In genomic region chr22:46457502-46458488, GRCh38 we compare ENCODE assay signal across 16 cellular contexts.
DNase-seq lines count a peak whose midpoint lies in the region; FAIRE-seq and TF ChIP-seq lines count a peak whose summit lies in the region.
"Had no signal": no experiment of that assay in that cellular context is flagged by ENCODE, and none has a peak within 500 bp of the region (broad histone marks: within the 10 kb centered on the region; RNA-seq: fewer than 3 reads in every experiment).

No MANE protein-coding gene starts in this region.

- no peak for TF ChIP-seq CTCF in RWPE1 (conservative IDR thresholded peaks at IDR 0.05; ENCODE audit: low read depth)
- no peak for TF ChIP-seq CTCF in fibroblast of pulmonary artery (IDR thresholded peaks at IDR 0.05; ENCODE audit: low read length, missing control alignments)
- TF ChIP-seq CTCF in D721Med (IDR thresholded peaks at IDR 0.05; ENCODE audit: insufficient read depth, missing control alignments), result no peak

- DNase-seq in ELR (ENCODE audit: low read depth) (peak; percentile 93), RWPE1 (ENCODE audit: low spot score) (no peak), fibroblast of pulmonary artery (ENCODE audit: low read depth) (peak; percentile 11), trophoblast cell (peak; percentile 97 to 98), H4 (ENCODE audit: low spot score) (no peak), D721Med (ENCODE audit: insufficient read length, low spot score) (no peak), NCI-H1092 treated with DMSO at 0.1 percent for 48 hours (lab: John Stamatoyannopoulos, UW) (no peak)
- DNase-seq in activated CD4-positive, alpha-beta T cell treated with anti-CD3 and anti-CD28 coated beads for 1 hour, result no peak
- DNase-seq: activated CD8-positive, alpha-beta T cell treated with anti-CD3 and anti-CD28 coated beads, Interleukin-2, amount 10 ng/mL, durations not matched to agents 7 days and 5 days; COR-L47; left ventricle myocardium inferior; NCI-H1930; stimulated activated CD4-positive, alpha-beta T cell treated with anti-CD3 and anti-CD28 coated beads, Interleukin-1b, Interleukin-23, amount 100 ng/mL, for 48 hours had no signal

- peaks cover 42 to 51% of the 10 kb centered on the region in 2 experiments for H3K4me1 ChIP-seq in trophoblast cell (ENCODE audit: control insufficient read depth in 1 of 2, insufficient read depth in 2 of 2, low read length in 2 of 2)

- no peak overlapping the region for H3K9ac ChIP-seq in trophoblast cell (ENCODE audit: low read length)

- H3K27me3 ChIP-seq in trophoblast cell (ENCODE audit: insufficient read depth, low read length), result no peaks in the 10 kb centered on the region

- peak overlapping the region; percentile 1 for H4K8ac ChIP-seq in trophoblast cell (ENCODE audit: low read depth, low read length)

- H2BK12ac ChIP-seq in trophoblast cell (ENCODE audit: low read length), result peak overlapping the region; percentile 15

- peaks cover 1% of the 10 kb centered on the region for H3K9me3 ChIP-seq in trophoblast cell (ENCODE audit: insufficient read depth, low read depth, low read length)
- H3K9me3 ChIP-seq: left ventricle myocardium inferior had no signal

- peak overlapping the region; percentile 8 for H2AK5ac ChIP-seq in trophoblast cell (ENCODE audit: low read length)

- WGBS in trophoblast cell (ENCODE audit: extremely low coverage, insufficient coverage, insufficient read length), result no CpG with 5 or more reads among the region's 34 CpGs

- H2AFZ ChIP-seq in trophoblast cell (ENCODE audit: insufficient read depth, low read length, poor library complexity), result no peak overlapping the region

- H3K18ac ChIP-seq in trophoblast cell (ENCODE audit: low read length), result peak overlapping the region; percentile 7

- peaks cover 21% of the 10 kb centered on the region for H3K79me1 ChIP-seq in trophoblast cell (ENCODE audit: low read length)

- POLR2A ChIA-PET in RWPE1 (lab: Yijun Ruan, JAX; ENCODE audit: low non-redundant PET), result interaction anchor here (0.5 kb wide), 1 partner anchor 79 kb away, joined by 4 read pairs; no protein-coding TSS in a partner anchor

- peak overlapping the region; percentile 78 for H4K91ac ChIP-seq in trophoblast cell (ENCODE audit: low read depth, low read length)

- peaks cover 1% of the 10 kb centered on the region for H3K79me2 ChIP-seq in trophoblast cell (ENCODE audit: control insufficient read depth, insufficient read depth, low read length, poor library complexity)

- peak overlapping the region; percentile 17 for H3K14ac ChIP-seq in trophoblast cell (ENCODE audit: low read length)

- H4K12ac ChIP-seq in trophoblast cell (ENCODE audit: low read depth, low read length), result no peak overlapping the region

- no peak for FAIRE-seq in D721Med (lab: Jason Lieb, UNC)
- FAIRE-seq: GM12878, K562 had no signal

- H2BK120ac ChIP-seq in trophoblast cell (ENCODE audit: insufficient read depth, low read length, poor library complexity), result peak overlapping the region; percentile 24

- no peak overlapping the region for H3K23ac ChIP-seq in trophoblast cell (ENCODE audit: low read length)

- peak overlapping the region; percentile 7 for H2BK5ac ChIP-seq in trophoblast cell (ENCODE audit: low read depth, low read length, poor library complexity)

- H3K4me3 ChIP-seq in fibroblast of pulmonary artery (replicated peaks; ENCODE audit: low read depth, low read length), result no peak overlapping the region
- H3K4me3 ChIP-seq in trophoblast cell (ENCODE audit: low read depth, low read length), result no peak overlapping the region
- H3K4me3 ChIP-seq: coronary artery, GM12878, K562, left ventricle myocardium inferior had no signal

- peak overlapping the region; percentile 0 for H3K4ac ChIP-seq in trophoblast cell (ENCODE audit: low read depth, low read length)

- CTCF ChIA-PET in RWPE1 (lab: Yijun Ruan, JAX), result interaction anchor here (0.6 to 0.9 kb wide), 2 partner anchors 64 to 85 kb away, joined by 3 read pairs; no protein-coding TSS in a partner anchor

- peaks cover 0 to 2% of the 10 kb centered on the region in 2 experiments for H3K36me3 ChIP-seq in trophoblast cell (ENCODE audit: control insufficient read depth in 1 of 2, insufficient read depth in 2 of 2, low read length in 2 of 2)
- H3K36me3 ChIP-seq: left ventricle myocardium inferior had no signal

- H3K27ac ChIP-seq in RWPE1 (peak overlapping the region; percentile 99), trophoblast cell (ENCODE audit: low read depth, low read length) (peak overlapping the region; percentile 54)
- H3K27ac ChIP-seq: coronary artery, left ventricle myocardium inferior had no signal

- H3K4me2 ChIP-seq in trophoblast cell (ENCODE audit: low read length), result peak overlapping the region; percentile 34

Comparison
In these comparisons a context has a peak if more than half of its experiments do, and no peak if none do; other contexts are left out.
1. DNase-seq: peak in ELR (single experiment), fibroblast of pulmonary artery (single experiment) and trophoblast cell (2 of 2); none in RWPE1 (single experiment), H4 (single experiment), D721Med (single experiment), NCI-H1092 treated with DMSO at 0.1 percent for 48 hours (single experiment) and activated CD4-positive, alpha-beta T cell treated with anti-CD3 and anti-CD28 coated beads for 1 hour (single experiment).